In genomic region chr6:78911218-78911617, GRCh38 we compare ENCODE assay signal across 11 cellular contexts. TPM values are rescaled to one million over a fixed set of nuclear protein-coding genes. Genes with fewer than 3 reads are reported as not detected.
DNase-seq lines count a peak whose midpoint lies in the region; ATAC-seq and TF ChIP-seq lines count a peak whose summit lies in the region.
"Had no signal": no experiment of that assay in that cellular context is flagged by ENCODE, and none has a peak within 500 bp of the region (broad histone marks: within the 10 kb centered on the region; RNA-seq: fewer than 3 reads in every experiment).

No MANE protein-coding gene starts in this region.

- H3K27me3 Mint-ChIP-seq in stimulated activated naive CD8-positive, alpha-beta T cell treated with anti-CD3 and anti-CD28 coated beads, Interleukin-15, Interleukin-2, amounts not matched to agents 100 ng/mL and 50 ng/mL, for 24 hours: peaks cover 31% of the 10 kb centered on the region

- no peak overlapping the region for H3K9ac ChIP-seq in mucosa of stomach (ENCODE audit: low read length)
- H3K9ac ChIP-seq: BLaER1 treated with 17β-estradiol and CSF1 and Interleukin-3, amounts not matched to agents 10 nM and 100 nM had no signal

- H3K9me3 Mint-ChIP-seq in stimulated activated naive CD8-positive, alpha-beta T cell treated with anti-CD3 and anti-CD28 coated beads, Interleukin-15, Interleukin-2, amounts not matched to agents 100 ng/mL and 50 ng/mL, for 24 hours: peaks cover 4% of the 10 kb centered on the region

- no peak for TF ChIP-seq POLR2A in vagina (IDR thresholded peaks at IDR 0.05)

- H3K36me3 Mint-ChIP-seq in stimulated activated naive CD8-positive, alpha-beta T cell treated with anti-CD3 and anti-CD28 coated beads, Interleukin-15, Interleukin-2, amounts not matched to agents 100 ng/mL and 50 ng/mL, for 24 hours (ENCODE audit: low read depth): peaks cover 4% of the 10 kb centered on the region

- in situ Hi-C loops in GM13976 (cut with MboI; ENCODE audit: low sequenced_read_pairs, unreplicated experiment): no loop called here

- H3K4me1 ChIP-seq in mucosa of stomach (ENCODE audit: control insufficient read depth, insufficient read depth, low read length): peaks cover 5% of the 10 kb centered on the region
- H3K4me1 ChIP-seq in vagina: peaks cover 38% of the 10 kb centered on the region

- H3K4me3 ChIP-seq in coronary artery: peak overlapping the region; percentile 70
- H3K4me3 ChIP-seq in mucosa of stomach (ENCODE audit: low read length): peak overlapping the region; percentile 14
- peak overlapping the region; percentile 49 to 62 for H3K4me3 ChIP-seq in vagina
- H3K4me3 ChIP-seq: BLaER1 treated with 17β-estradiol and CSF1 and Interleukin-3, amounts not matched to agents 10 nM and 100 nM had no signal

- peaks cover 11% of the 10 kb centered on the region for H3K27me3 ChIP-seq in mucosa of stomach (ENCODE audit: control insufficient read depth, insufficient read depth, low read length)
- no peaks in the 10 kb centered on the region for H3K27me3 ChIP-seq in vagina
- H3K27me3 ChIP-seq: BLaER1 treated with 17β-estradiol and CSF1 and Interleukin-3, amounts not matched to agents 10 nM and 100 nM had no signal

- TF ChIP-seq CTCF in coronary artery (IDR thresholded peaks at IDR 0.05) (no peak), vagina (IDR thresholded peaks at IDR 0.05) (no peak), GM13976 (IDR thresholded peaks at IDR 0.05; ENCODE audit: borderline replicate concordance, control extremely low read depth, extremely low read depth, insufficient read depth, missing control alignments) (no peak)

- intact Hi-C loops in vagina (cut with DNase I): no loop called here

- H3K27ac Mint-ChIP-seq in stimulated activated naive CD8-positive, alpha-beta T cell treated with anti-CD3 and anti-CD28 coated beads, Interleukin-15, Interleukin-2, amounts not matched to agents 100 ng/mL and 50 ng/mL, for 24 hours: no peak overlapping the region

- no peak for ATAC-seq in stimulated activated naive CD8-positive, alpha-beta T cell treated with anti-CD3 and anti-CD28 coated beads, Interleukin-15, Interleukin-2, amounts not matched to agents 100 U/mL and 50 U/mL, for 24 hours

- H3K36me3 ChIP-seq in mucosa of stomach (ENCODE audit: control insufficient read depth, insufficient read depth, low read length) (no peaks in the 10 kb centered on the region), vagina (no peaks in the 10 kb centered on the region)
- H3K36me3 ChIP-seq: BLaER1 treated with 17β-estradiol and CSF1 and Interleukin-3, amounts not matched to agents 10 nM and 100 nM had no signal

- peaks cover 19% of the 10 kb centered on the region for H3K4me1 Mint-ChIP-seq in stimulated activated naive CD8-positive, alpha-beta T cell treated with anti-CD3 and anti-CD28 coated beads, Interleukin-15, Interleukin-2, amounts not matched to agents 100 ng/mL and 50 ng/mL, for 24 hours (ENCODE audit: low read depth)

- H3K9me3 ChIP-seq in mucosa of stomach (ENCODE audit: control insufficient read depth, low read length): no peaks in the 10 kb centered on the region
- H3K9me3 ChIP-seq in vagina: no peaks in the 10 kb centered on the region

- H3K4me3 Mint-ChIP-seq in stimulated activated naive CD8-positive, alpha-beta T cell treated with anti-CD3 and anti-CD28 coated beads, Interleukin-15, Interleukin-2, amounts not matched to agents 100 ng/mL and 50 ng/mL, for 24 hours: peak overlapping the region; percentile 37

- no peak for DNase-seq in stimulated activated naive CD8-positive, alpha-beta T cell treated with anti-CD3 and anti-CD28 coated beads, Interleukin-15, Interleukin-2, amounts not matched to agents 100 U/mL and 50 U/mL, for 24 hours
- DNase-seq in coronary artery (ENCODE audit: low spot score) (no peak), vagina (ENCODE audit: extremely low spot score in 2 of 2) (no peak), NCI-H1092 treated with DMSO at 0.1 percent for 48 hours (lab: John Stamatoyannopoulos, UW) (no peak), GM13976 (ENCODE audit: low spot score) (no peak), NCI-H82 (lab: John Stamatoyannopoulos, UW) (no peak)
- DNase-seq: activated effector memory CD4-positive, alpha-beta T cell treated with anti-CD3 and anti-CD28 coated beads, Interleukin-2, amount 50 U/mL, for 16 hours; NCI-H1436 treated with DMSO at 0.1 percent for 48 hours had no signal

- no peak overlapping the region for H3K27ac ChIP-seq in coronary artery
- H3K27ac ChIP-seq in vagina: peak overlapping the region; percentile 83

RNA-seq across cellular contexts. Expression of gene IRAK1BP1, which starts 43.9 kb away (rescaled TPM):
- total RNA-seq in vagina: 4.2 TPM

Comparison
In these comparisons a context has a peak if more than half of its experiments do, and no peak if none do; other contexts are left out.
1. H3K4me3 ChIP-seq: peak in every context shown above with its lines; median percentile 70 in coronary artery; 56 in vagina; 14 in mucosa of stomach.